In genomic region chr2:70991742-70992141, GRCh38 we compare ENCODE assay signal across 20 cellular contexts. TPM values are rescaled to one million over a fixed set of nuclear protein-coding genes. Genes with fewer than 3 reads are reported as not detected.
DNase-seq lines count a peak whose midpoint lies in the region; ATAC-seq and TF ChIP-seq lines count a peak whose summit lies in the region.
"Had no signal": no experiment of that assay in that cellular context is flagged by ENCODE, and none has a peak within 500 bp of the region (broad histone marks: within the 10 kb centered on the region; RNA-seq: fewer than 3 reads in every experiment).

No MANE protein-coding gene starts in this region.

- no peak for ATAC-seq in activated CD8-positive, alpha-beta memory T cell treated with anti-CD3 and anti-CD28 coated beads, Interleukin-2, amount 10 ng/mL, durations not matched to agents 7 days and 5 days
- no peak for ATAC-seq in activated B cell treated with CpG ODN at 0.5 μM for 24 hours (ENCODE audit: low read depth)
- no peak for ATAC-seq in stimulated activated effector memory CD8-positive, alpha-beta T cell treated with anti-CD3 and anti-CD28 coated beads, Interleukin-12 subunit alpha, Interleukin-12 subunit beta, amount 100 ng/mL, for 72 hours
- ATAC-seq: A549, body of pancreas, left cardiac atrium had no signal

- intact Hi-C loops in activated B cell treated with CpG ODN at 0.5 μM for 24 hours (cut with micrococcal nuclease): loop anchor here (10.0 kb wide), 1 partner anchor 1077 kb away; the partner anchor contains the start of gene MXD1
- intact Hi-C loops in CD14-positive monocyte (cut with micrococcal nuclease): no loop called here

- H3K9me3 Mint-ChIP-seq in activated CD8-positive, alpha-beta memory T cell treated with anti-CD3 and anti-CD28 coated beads, Interleukin-2, amount 10 ng/mL, durations not matched to agents 7 days and 5 days (ENCODE audit: low read depth): no peaks in the 10 kb centered on the region
- H3K9me3 Mint-ChIP-seq in activated B cell treated with CpG ODN at 0.5 μM for 24 hours (no peaks in the 10 kb centered on the region), CD14-positive monocyte (no peaks in the 10 kb centered on the region)
- no peaks in the 10 kb centered on the region for H3K9me3 Mint-ChIP-seq in stimulated activated effector memory CD8-positive, alpha-beta T cell treated with anti-CD3 and anti-CD28 coated beads, Interleukin-12 subunit alpha, Interleukin-12 subunit beta, amount 100 ng/mL, for 72 hours
- H3K9me3 Mint-ChIP-seq: activated naive CD4-positive, alpha-beta T cell treated with anti-CD3 and anti-CD28 coated beads for 36 hours had no signal

- POLR2A ChIA-PET in activated B cell treated with CpG ODN at 0.5 μM for 24 hours (lab: Charles Lee): no interaction called here
- POLR2A ChIA-PET in GM10248 (lab: Yijun Ruan, JAX): no interaction called here

- TF ChIP-seq CTCF in activated B cell treated with CpG ODN at 0.5 μM for 24 hours (IDR thresholded peaks at IDR 0.05): no peak
- no peak for TF ChIP-seq CTCF in CD14-positive monocyte (IDR thresholded peaks at IDR 0.05)
- TF ChIP-seq CTCF in GM10248 (IDR thresholded peaks at IDR 0.05; ENCODE audit: control extremely low read depth, extremely low read depth, low read depth, missing control alignments): no peak

- DNase-seq in activated CD8-positive, alpha-beta memory T cell treated with anti-CD3 and anti-CD28 coated beads, Interleukin-2, amount 10 ng/mL, durations not matched to agents 7 days and 5 days: peak; percentile 27
- DNase-seq in activated CD8-positive, alpha-beta memory T cell treated with anti-CD3 and anti-CD28 coated beads, Interleukin-2, amount 50 U/mL, for 4 hours: no peak
- DNase-seq in activated B cell treated with CpG ODN at 0.5 μM for 24 hours: no peak
- peak; percentile 60 for DNase-seq in mesenteric fat pad (ENCODE audit: low spot score)
- no peak for DNase-seq in stimulated activated effector memory CD8-positive, alpha-beta T cell treated with anti-CD3 and anti-CD28 coated beads, Interleukin-12 subunit alpha, Interleukin-12 subunit beta, amount 100 ng/mL, for 72 hours (ENCODE audit: low spot score in 2 of 2)
- no peak for DNase-seq in pons (ENCODE audit: low spot score)
- DNase-seq in CD14-positive monocyte (ENCODE audit: low spot score): no peak
- DNase-seq in GM10248 (ENCODE audit: extremely low spot score): no peak
- DNase-seq: activated CD4-positive, alpha-beta T cell treated with anti-CD3 and anti-CD28 coated beads, Interleukin-2, amount 50 U/mL, for 1 hour; activated naive CD4-positive, alpha-beta T cell treated with anti-CD3 and anti-CD28 coated beads for 36 hours; activated T-cell treated with anti-CD3 and anti-CD28 coated beads, Interleukin-2, amount 50 U/mL, for 1 hour; body of pancreas; colonic mucosa; left cardiac atrium; midbrain; NCI-H187 treated with DMSO at 0.1 percent for 48 hours; NCI-H748 treated with DMSO at 0.1 percent for 48 hours; stimulated activated CD4-positive, alpha-beta T cell treated with anti-CD3 and anti-CD28 coated beads, Interleukin-4, amount 100 ng/mL, for 4 hours had no signal

- H3K36me3 Mint-ChIP-seq in activated CD8-positive, alpha-beta memory T cell treated with anti-CD3 and anti-CD28 coated beads, Interleukin-2, amount 10 ng/mL, durations not matched to agents 7 days and 5 days: peaks cover 12% of the 10 kb centered on the region
- H3K36me3 Mint-ChIP-seq in activated B cell treated with CpG ODN at 0.5 μM for 24 hours (ENCODE audit: low read depth): peaks cover 59% of the 10 kb centered on the region
- H3K36me3 Mint-ChIP-seq in stimulated activated effector memory CD8-positive, alpha-beta T cell treated with anti-CD3 and anti-CD28 coated beads, Interleukin-12 subunit alpha, Interleukin-12 subunit beta, amount 100 ng/mL, for 72 hours: peaks cover 75% of the 10 kb centered on the region
- peaks cover 52 to 61% of the 10 kb centered on the region in 2 donors for H3K36me3 Mint-ChIP-seq in CD14-positive monocyte

- peaks cover 25% of the 10 kb centered on the region for H3K4me1 Mint-ChIP-seq in activated CD8-positive, alpha-beta memory T cell treated with anti-CD3 and anti-CD28 coated beads, Interleukin-2, amount 10 ng/mL, durations not matched to agents 7 days and 5 days
- H3K4me1 Mint-ChIP-seq in activated B cell treated with CpG ODN at 0.5 μM for 24 hours (peaks cover 33% of the 10 kb centered on the region), CD14-positive monocyte (peaks cover 29% of the 10 kb centered on the region)
- H3K4me1 Mint-ChIP-seq in stimulated activated effector memory CD8-positive, alpha-beta T cell treated with anti-CD3 and anti-CD28 coated beads, Interleukin-12 subunit alpha, Interleukin-12 subunit beta, amount 100 ng/mL, for 72 hours: peaks cover 27% of the 10 kb centered on the region

- no peak overlapping the region for H3K4me3 Mint-ChIP-seq in activated CD8-positive, alpha-beta memory T cell treated with anti-CD3 and anti-CD28 coated beads, Interleukin-2, amount 10 ng/mL, durations not matched to agents 7 days and 5 days
- peak overlapping the region; percentile 5 for H3K4me3 Mint-ChIP-seq in activated B cell treated with CpG ODN at 0.5 μM for 24 hours
- H3K4me3 Mint-ChIP-seq in stimulated activated effector memory CD8-positive, alpha-beta T cell treated with anti-CD3 and anti-CD28 coated beads, Interleukin-12 subunit alpha, Interleukin-12 subunit beta, amount 100 ng/mL, for 72 hours: no peak overlapping the region
- H3K4me3 Mint-ChIP-seq in CD14-positive monocyte: no peak overlapping the region
- H3K4me3 Mint-ChIP-seq: activated naive CD4-positive, alpha-beta T cell treated with anti-CD3 and anti-CD28 coated beads for 36 hours had no signal

- no peaks in the 10 kb centered on the region for H3K27me3 Mint-ChIP-seq in activated CD8-positive, alpha-beta memory T cell treated with anti-CD3 and anti-CD28 coated beads, Interleukin-2, amount 10 ng/mL, durations not matched to agents 7 days and 5 days
- H3K27me3 Mint-ChIP-seq in activated B cell treated with CpG ODN at 0.5 μM for 24 hours: no peaks in the 10 kb centered on the region
- peaks cover 0 to 2% (median 0%) of the 10 kb centered on the region in 3 donors for H3K27me3 Mint-ChIP-seq in CD14-positive monocyte (ENCODE audit: low read depth in 3 of 3)

- CTCF ChIA-PET in activated CD8-positive, alpha-beta memory T cell treated with anti-CD3 and anti-CD28 coated beads, Interleukin-2, amount 10 ng/mL, durations not matched to agents 7 days and 5 days (lab: Charles Lee): interaction anchor here (1.5 to 3.0 kb wide), 4 partner anchors 8 to 14 kb away, joined by 3 to 18 read pairs (median 8); partner anchors contain the start of gene ANKRD53
- CTCF ChIA-PET in activated B cell treated with CpG ODN at 0.5 μM for 24 hours (lab: Charles Lee) (no interaction called here), GM10248 (lab: Yijun Ruan, JAX) (interaction anchor here (1.3 to 2.7 kb wide), 3 partner anchors 10 to 27 kb away, joined by 3 to 14 read pairs (median 9); no protein-coding TSS in a partner anchor)

- no peak overlapping the region for H3K27ac Mint-ChIP-seq in activated CD8-positive, alpha-beta memory T cell treated with anti-CD3 and anti-CD28 coated beads, Interleukin-2, amount 10 ng/mL, durations not matched to agents 7 days and 5 days
- no peak overlapping the region for H3K27ac Mint-ChIP-seq in activated B cell treated with CpG ODN at 0.5 μM for 24 hours
- peak overlapping the region; percentile 72 for H3K27ac Mint-ChIP-seq in stimulated activated effector memory CD8-positive, alpha-beta T cell treated with anti-CD3 and anti-CD28 coated beads, Interleukin-12 subunit alpha, Interleukin-12 subunit beta, amount 100 ng/mL, for 72 hours
- H3K27ac Mint-ChIP-seq in CD14-positive monocyte: peak overlapping the region in 3 of 7 donors; percentile 10 to 69 (median 63)
- H3K27ac Mint-ChIP-seq: activated naive CD4-positive, alpha-beta T cell treated with anti-CD3 and anti-CD28 coated beads for 36 hours had no signal

RNA-seq across cellular contexts. Expression of gene TEX261, which starts 2.9 kb away (rescaled TPM):
- 10 to 100 TPM; 39.2 to 58.1 TPM for total RNA-seq in activated CD8-positive, alpha-beta memory T cell treated with anti-CD3 and anti-CD28 coated beads, Interleukin-2, amount 10 ng/mL, durations not matched to agents 7 days and 5 days
- total RNA-seq in activated B cell treated with CpG ODN at 0.5 μM for 24 hours (46.8 and 54.1 TPM in 2 replicates), mesenteric fat pad (86.8 TPM)
- 10 to 100 TPM; 20.1 to 32.2 TPM for polyA plus RNA-seq in CD14-positive monocyte

RNA-seq across cellular contexts. Expression of gene ANKRD53, which starts 13.3 kb away (rescaled TPM):
- total RNA-seq in activated CD8-positive, alpha-beta memory T cell treated with anti-CD3 and anti-CD28 coated beads, Interleukin-2, amount 10 ng/mL, durations not matched to agents 7 days and 5 days: not detected
- total RNA-seq in activated B cell treated with CpG ODN at 0.5 μM for 24 hours (0.71 and 2.5 TPM in 2 replicates), mesenteric fat pad (17.6 TPM)
- not detected for polyA plus RNA-seq in CD14-positive monocyte
- polyA plus RNA-seq: A549 had no signal

RNA-seq across cellular contexts. Expression of gene ATP6V1B1, which starts 56.0 kb away (rescaled TPM):
- total RNA-seq in activated CD8-positive, alpha-beta memory T cell treated with anti-CD3 and anti-CD28 coated beads, Interleukin-2, amount 10 ng/mL, durations not matched to agents 7 days and 5 days: not detected
- total RNA-seq in activated B cell treated with CpG ODN at 0.5 μM for 24 hours (not detected in 2 replicates), mesenteric fat pad (2.4 TPM)
- polyA plus RNA-seq in CD14-positive monocyte: not detected
- total RNA-seq: activated naive CD4-positive, alpha-beta T cell treated with anti-CD3 and anti-CD28 coated beads for 36 hours; colonic mucosa; glomerular endothelial cell had no signal

Comparison
In these comparisons a context has a peak if more than half of its experiments do, and no peak if none do; other contexts are left out.
1. DNase-seq: peak in activated CD8-positive, alpha-beta memory T cell treated with anti-CD3 and anti-CD28 coated beads, Interleukin-2, amount 10 ng/mL, durations not matched to agents 7 days and 5 days (single experiment) and mesenteric fat pad (single experiment); none in activated CD8-positive, alpha-beta memory T cell treated with anti-CD3 and anti-CD28 coated beads, Interleukin-2, amount 50 U/mL, for 4 hours (single experiment), activated B cell treated with CpG ODN at 0.5 μM for 24 hours (single experiment), stimulated activated effector memory CD8-positive, alpha-beta T cell treated with anti-CD3 and anti-CD28 coated beads, Interleukin-12 subunit alpha, Interleukin-12 subunit beta, amount 100 ng/mL, for 72 hours (0 of 2), pons (single experiment), CD14-positive monocyte (single experiment) and GM10248 (single experiment).